8 cellular contexts compared by ENCODE assay signal in genomic region chr17:5584971-5585794, GRCh38. TPM values are rescaled to one million over a fixed set of nuclear protein-coding genes. Genes with fewer than 3 reads are reported as not detected.
DNase-seq lines count a peak whose midpoint lies in the region; ATAC-seq and TF ChIP-seq lines count a peak whose summit lies in the region.

No MANE protein-coding gene starts in this region.

- H3K27ac ChIP-seq in left ventricle myocardium inferior (replicated peaks) (peak overlapping the region; percentile 92), vagina (peak overlapping the region; percentile 96)

- intact Hi-C loops in left ventricle myocardium inferior (cut with micrococcal nuclease) (no loop called here), Right ventricle myocardium inferior (cut with DNase I) (loop anchor here (5.0 kb wide), 2 partner anchors 122 to 852 kb away; partner anchors contain the start of gene AIPL1), vagina (cut with DNase I) (loop anchor here (5.0 kb wide), 1 partner anchor 842 kb away; no protein-coding TSS in a partner anchor)
- intact Hi-C loops in activated T-helper 1 cell treated with anti-CD3 and anti-CD28 coated beads, Interleukin-12 subunit alpha, Interleukin-12 subunit beta, Interleukin-2, Interleukin-4 antibody, amounts not matched to agents 30 ng/mL and 10 ng/mL and 1 ng/mL, durations not matched to agents 14 hours and 24 hours and 36 hours (cut with micrococcal nuclease) = loop anchor here (1.0 to 10.0 kb wide), 6 partner anchors 58 to 1432 kb away; partner anchors contain the start of genes DERL2, KIAA0753, MIS12 and TXNDC17

- DNase-seq in left ventricle myocardium inferior (peak; percentile 26), Right ventricle myocardium inferior (ENCODE audit: missing footprints) (no peak), kidney glomerular epithelial cell (lab: John Stamatoyannopoulos, UW) (peak; percentile 57), vagina (ENCODE audit: extremely low spot score in 2 of 2) (peak in 1 of 2 donors; percentile 81), DMS79 (lab: John Stamatoyannopoulos, UW) (no peak)
- no peak for DNase-seq in activated T-helper 1 cell treated with anti-CD3 and anti-CD28 coated beads, Interleukin-12 subunit alpha, Interleukin-12 subunit beta, Interleukin-2, Interleukin-4 antibody, amounts not matched to agents 30 ng/mL and 10 ng/mL and 1 ng/mL, durations not matched to agents 14 hours and 24 hours and 36 hours (ENCODE audit: low spot score)
- DNase-seq in activated CD8-positive, alpha-beta memory T cell treated with anti-CD3 and anti-CD28 coated beads, Interleukin-2, amount 50 U/mL, for 4 hours = no peak

- H3K27me3 ChIP-seq in left ventricle myocardium inferior (ENCODE audit: low read depth) (peaks cover 9% of the 10 kb centered on the region), vagina (no peaks in the 10 kb centered on the region)

- peak overlapping the region; percentile 93 for H3K27ac Mint-ChIP-seq in activated T-helper 1 cell treated with anti-CD3 and anti-CD28 coated beads, Interleukin-12 subunit alpha, Interleukin-12 subunit beta, Interleukin-2, Interleukin-4 antibody, amounts not matched to agents 30 ng/mL and 10 ng/mL and 1 ng/mL, durations not matched to agents 14 hours and 24 hours and 36 hours

- H3K9me3 Mint-ChIP-seq in activated T-helper 1 cell treated with anti-CD3 and anti-CD28 coated beads, Interleukin-12 subunit alpha, Interleukin-12 subunit beta, Interleukin-2, Interleukin-4 antibody, amounts not matched to agents 30 ng/mL and 10 ng/mL and 1 ng/mL, durations not matched to agents 14 hours and 24 hours and 36 hours = no peaks in the 10 kb centered on the region

- TF ChIP-seq CTCF in left ventricle myocardium inferior (IDR thresholded peaks at IDR 0.05; ENCODE audit: borderline replicate concordance) = no peak
- TF ChIP-seq CTCF in vagina (IDR thresholded peaks at IDR 0.05) = no peak

- H3K4me1 ChIP-seq in left ventricle myocardium inferior = peaks cover 53% of the 10 kb centered on the region
- peaks cover 46% of the 10 kb centered on the region for H3K4me1 ChIP-seq in vagina

- H3K9me3 ChIP-seq in left ventricle myocardium inferior (replicated peaks) = no peaks in the 10 kb centered on the region
- no peaks in the 10 kb centered on the region for H3K9me3 ChIP-seq in vagina

- H3K36me3 ChIP-seq in left ventricle myocardium inferior = peaks cover 9% of the 10 kb centered on the region
- peaks cover 0 to 14% of the 10 kb centered on the region in 2 donors for H3K36me3 ChIP-seq in vagina

- peaks cover 44% of the 10 kb centered on the region for H3K4me1 Mint-ChIP-seq in activated T-helper 1 cell treated with anti-CD3 and anti-CD28 coated beads, Interleukin-12 subunit alpha, Interleukin-12 subunit beta, Interleukin-2, Interleukin-4 antibody, amounts not matched to agents 30 ng/mL and 10 ng/mL and 1 ng/mL, durations not matched to agents 14 hours and 24 hours and 36 hours (ENCODE audit: low read depth)

- H3K27me3 Mint-ChIP-seq in activated T-helper 1 cell treated with anti-CD3 and anti-CD28 coated beads, Interleukin-12 subunit alpha, Interleukin-12 subunit beta, Interleukin-2, Interleukin-4 antibody, amounts not matched to agents 30 ng/mL and 10 ng/mL and 1 ng/mL, durations not matched to agents 14 hours and 24 hours and 36 hours (ENCODE audit: insufficient read depth) = peaks cover 3% of the 10 kb centered on the region

- peak overlapping the region; percentile 95 for H3K4me3 Mint-ChIP-seq in activated T-helper 1 cell treated with anti-CD3 and anti-CD28 coated beads, Interleukin-12 subunit alpha, Interleukin-12 subunit beta, Interleukin-2, Interleukin-4 antibody, amounts not matched to agents 30 ng/mL and 10 ng/mL and 1 ng/mL, durations not matched to agents 14 hours and 24 hours and 36 hours

- H3K4me3 ChIP-seq in left ventricle myocardium inferior = peak overlapping the region; percentile 71
- H3K4me3 ChIP-seq in vagina = peak overlapping the region in 1 of 2 donors; percentile 72

- H3K36me3 Mint-ChIP-seq in activated T-helper 1 cell treated with anti-CD3 and anti-CD28 coated beads, Interleukin-12 subunit alpha, Interleukin-12 subunit beta, Interleukin-2, Interleukin-4 antibody, amounts not matched to agents 30 ng/mL and 10 ng/mL and 1 ng/mL, durations not matched to agents 14 hours and 24 hours and 36 hours (ENCODE audit: low read depth) = peaks cover 24% of the 10 kb centered on the region

- TF ChIP-seq POLR2A in vagina (IDR thresholded peaks at IDR 0.05) = no peak

- ATAC-seq in Right ventricle myocardium inferior (no peak), GM21825 (IDR thresholded peaks at IDR 0.05; ENCODE audit: unreplicated experiment) (no peak)

RNA-seq across cellular contexts. Expression of gene NLRP1, which starts 0.9 kb away (rescaled TPM):
- total RNA-seq in left ventricle myocardium inferior (8.3 TPM), Right ventricle myocardium inferior (9.0 TPM), vagina (83.7 TPM)
- total RNA-seq in activated T-helper 1 cell treated with anti-CD3 and anti-CD28 coated beads, Interleukin-12 subunit alpha, Interleukin-12 subunit beta, Interleukin-2, Interleukin-4 antibody, amounts not matched to agents 30 ng/mL and 10 ng/mL and 1 ng/mL, durations not matched to agents 14 hours and 24 hours and 36 hours = 26.0 and 29.6 TPM in 2 replicates

Comparison
In these comparisons a context has a peak if more than half of its experiments do, and no peak if none do; other contexts are left out.
1. DNase-seq: peak in left ventricle myocardium inferior (single experiment) and kidney glomerular epithelial cell (single experiment); none in Right ventricle myocardium inferior (single experiment), activated T-helper 1 cell treated with anti-CD3 and anti-CD28 coated beads, Interleukin-12 subunit alpha, Interleukin-12 subunit beta, Interleukin-2, Interleukin-4 antibody, amounts not matched to agents 30 ng/mL and 10 ng/mL and 1 ng/mL, durations not matched to agents 14 hours and 24 hours and 36 hours (single experiment), DMS79 (single experiment) and activated CD8-positive, alpha-beta memory T cell treated with anti-CD3 and anti-CD28 coated beads, Interleukin-2, amount 50 U/mL, for 4 hours (single experiment).